In genomic region chr17:30942311-30943079, GRCh38 we compare ENCODE assay signal across 38 cellular contexts. TPM values are rescaled to one million over a fixed set of nuclear protein-coding genes. Genes with fewer than 3 reads are reported as not detected.
DNase-seq lines count a peak whose midpoint lies in the region; ATAC-seq, FAIRE-seq and TF ChIP-seq lines count a peak whose summit lies in the region.
"Had no signal": no experiment of that assay in that cellular context is flagged by ENCODE, and none has a peak within 500 bp of the region (broad histone marks: within the 10 kb centered on the region; RNA-seq: fewer than 3 reads in every experiment).

No MANE protein-coding gene starts in this region.

- H3K27me3 ChIP-seq in endodermal cell (ENCODE audit: control insufficient read depth, insufficient read depth, low read length, poor library complexity, severe bottlenecking) (no peaks in the 10 kb centered on the region), smooth muscle cell (ENCODE audit: low read depth) (no peaks in the 10 kb centered on the region), neural progenitor cell (no peaks in the 10 kb centered on the region)
- H3K27me3 ChIP-seq: hepatocyte, pancreas, suprapubic skin, upper lobe of left lung had no signal

- H3F3A ChIP-seq in smooth muscle cell (ENCODE audit: low read depth), result no peaks in the 10 kb centered on the region
- H3F3A ChIP-seq in neural progenitor cell (ENCODE audit: low read depth), result no peaks in the 10 kb centered on the region

- H3K4me3 ChIP-seq in endodermal cell (ENCODE audit: low read length) (no peak overlapping the region), smooth muscle cell (no peak overlapping the region), neural progenitor cell (no peak overlapping the region)
- H3K4me3 ChIP-seq: GM12878, hepatocyte, pancreas, suprapubic skin, upper lobe of left lung had no signal

- POLR2A ChIA-PET in activated CD4-positive, alpha-beta T cell treated with anti-CD3 and anti-CD28 coated beads for 36 hours (lab: Charles Lee), result no interaction called here
- POLR2A ChIA-PET in RWPE1 (lab: Yijun Ruan, JAX; ENCODE audit: low non-redundant PET), result no interaction called here

- H3K79me2 ChIP-seq in smooth muscle cell (ENCODE audit: low read depth) (no peaks in the 10 kb centered on the region), neural progenitor cell (ENCODE audit: low read depth) (no peaks in the 10 kb centered on the region)
- H3K79me2 ChIP-seq: hepatocyte had no signal

- H3K36me3 Mint-ChIP-seq in activated CD4-positive, alpha-beta T cell treated with anti-CD3 and anti-CD28 coated beads for 36 hours (ENCODE audit: low read depth), result no peaks in the 10 kb centered on the region
- H3K36me3 Mint-ChIP-seq in activated CD4-positive, alpha-beta T cell treated with anti-CD3 and anti-CD28 coated beads, Interleukin-2, amount 10 ng/mL, durations not matched to agents 24 days and 14 days (ENCODE audit: low read depth), result no peaks in the 10 kb centered on the region
- H3K36me3 Mint-ChIP-seq in endodermal cell (ENCODE audit: low read depth) (no peaks in the 10 kb centered on the region), neural progenitor cell (no peaks in the 10 kb centered on the region)
- H3K36me3 Mint-ChIP-seq: activated naive CD8-positive, alpha-beta T cell; CD4-positive, CD25-positive, alpha-beta regulatory T cell had no signal

- H4K20me1 ChIP-seq in smooth muscle cell (ENCODE audit: low read depth) (no peaks in the 10 kb centered on the region), neural progenitor cell (ENCODE audit: low read depth) (no peaks in the 10 kb centered on the region)

- intact Hi-C loops in activated CD4-positive, alpha-beta T cell treated with anti-CD3 and anti-CD28 coated beads for 36 hours (cut with DNase I, micrococcal nuclease), result no loop called here
- intact Hi-C loops in activated CD4-positive, alpha-beta T cell treated with anti-CD3 and anti-CD28 coated beads, Interleukin-2, amount 10 ng/mL, durations not matched to agents 24 days and 14 days (cut with micrococcal nuclease), result no loop called here

- H3K36me3 ChIP-seq in endodermal cell (ENCODE audit: control insufficient read depth, insufficient read depth, low read length) (no peaks in the 10 kb centered on the region), smooth muscle cell (ENCODE audit: low read depth) (no peaks in the 10 kb centered on the region), neural progenitor cell (no peaks in the 10 kb centered on the region)
- H3K36me3 ChIP-seq: pancreas had no signal

- H3K9ac ChIP-seq in endodermal cell (ENCODE audit: extremely low read depth, low read length, poor library complexity, severe bottlenecking) (no peak overlapping the region), smooth muscle cell (ENCODE audit: low read depth) (no peak overlapping the region), neural progenitor cell (no peak overlapping the region)

- H3K9me3 Mint-ChIP-seq in activated CD4-positive, alpha-beta T cell treated with anti-CD3 and anti-CD28 coated beads for 36 hours (ENCODE audit: low read depth), result no peaks in the 10 kb centered on the region
- H3K9me3 Mint-ChIP-seq in activated CD4-positive, alpha-beta T cell treated with anti-CD3 and anti-CD28 coated beads, Interleukin-2, amount 10 ng/mL, durations not matched to agents 24 days and 14 days, result peaks cover 6% of the 10 kb centered on the region
- H3K9me3 Mint-ChIP-seq in endodermal cell (no peaks in the 10 kb centered on the region), neural progenitor cell (no peaks in the 10 kb centered on the region)
- H3K9me3 Mint-ChIP-seq: effector memory CD8-positive, alpha-beta T cell had no signal

- H3K4me2 ChIP-seq in smooth muscle cell, result no peak overlapping the region
- no peak overlapping the region for H3K4me2 ChIP-seq in neural progenitor cell
- H3K4me2 ChIP-seq: hepatocyte had no signal

- no peak overlapping the region for H3K4me3 Mint-ChIP-seq in activated CD4-positive, alpha-beta T cell treated with anti-CD3 and anti-CD28 coated beads for 36 hours
- no peak overlapping the region for H3K4me3 Mint-ChIP-seq in activated CD4-positive, alpha-beta T cell treated with anti-CD3 and anti-CD28 coated beads, Interleukin-2, amount 10 ng/mL, durations not matched to agents 24 days and 14 days
- H3K4me3 Mint-ChIP-seq in endodermal cell (no peak overlapping the region), neural progenitor cell (no peak overlapping the region)
- H3K4me3 Mint-ChIP-seq: activated naive CD8-positive, alpha-beta T cell; CD4-positive, CD25-positive, alpha-beta regulatory T cell; effector memory CD8-positive, alpha-beta T cell; nephron progenitor cell had no signal

- H3K4me1 ChIP-seq in endodermal cell (ENCODE audit: control insufficient read depth, insufficient read depth, low read length) (no peaks in the 10 kb centered on the region), smooth muscle cell (ENCODE audit: low read depth) (no peaks in the 10 kb centered on the region), neural progenitor cell (no peaks in the 10 kb centered on the region)
- H3K4me1 ChIP-seq: pancreas, suprapubic skin, upper lobe of left lung had no signal

- H3K9me3 ChIP-seq in endodermal cell (ENCODE audit: control insufficient read depth, low read length), result no peaks in the 10 kb centered on the region
- H3K9me3 ChIP-seq in smooth muscle cell (replicated peaks; ENCODE audit: low read depth), result no peaks in the 10 kb centered on the region
- H3K9me3 ChIP-seq in neural progenitor cell (ENCODE audit: low read depth), result no peaks in the 10 kb centered on the region
- H3K9me3 ChIP-seq: pancreas, suprapubic skin, upper lobe of left lung had no signal

- H3K27ac Mint-ChIP-seq in activated CD4-positive, alpha-beta T cell treated with anti-CD3 and anti-CD28 coated beads for 36 hours, result no peak overlapping the region
- H3K27ac Mint-ChIP-seq in activated CD4-positive, alpha-beta T cell treated with anti-CD3 and anti-CD28 coated beads, Interleukin-2, amount 10 ng/mL, durations not matched to agents 24 days and 14 days, result no peak overlapping the region
- H3K27ac Mint-ChIP-seq in endodermal cell (no peak overlapping the region), neural progenitor cell (no peak overlapping the region)
- H3K27ac Mint-ChIP-seq: activated naive CD8-positive, alpha-beta T cell; effector memory CD8-positive, alpha-beta T cell; nephron progenitor cell had no signal

- peak; percentile 26 for ATAC-seq in activated CD4-positive, alpha-beta T cell treated with anti-CD3 and anti-CD28 coated beads for 36 hours
- ATAC-seq: effector memory CD8-positive, alpha-beta T cell; GM12878; left cardiac atrium; Panc1; pancreas had no signal

- TF ChIP-seq CTCF in endodermal cell (conservative IDR thresholded peaks at IDR 0.05) (peak; percentile 45), smooth muscle cell (IDR thresholded peaks at IDR 0.05; ENCODE audit: borderline replicate concordance, insufficient read depth, poor library complexity, severe bottlenecking) (peak; percentile 5), RWPE1 (conservative IDR thresholded peaks at IDR 0.05; ENCODE audit: low read depth) (no peak), neural progenitor cell (IDR thresholded peaks at IDR 0.05) (no peak)

- no peaks in the 10 kb centered on the region for H3K27me3 Mint-ChIP-seq in activated CD4-positive, alpha-beta T cell treated with anti-CD3 and anti-CD28 coated beads for 36 hours
- H3K27me3 Mint-ChIP-seq in activated CD4-positive, alpha-beta T cell treated with anti-CD3 and anti-CD28 coated beads, Interleukin-2, amount 10 ng/mL, durations not matched to agents 24 days and 14 days, result no peaks in the 10 kb centered on the region
- H3K27me3 Mint-ChIP-seq in endodermal cell (ENCODE audit: insufficient read depth), result no peaks in the 10 kb centered on the region
- peaks cover 3% of the 10 kb centered on the region for H3K27me3 Mint-ChIP-seq in neural progenitor cell (ENCODE audit: insufficient read depth, low read depth)
- H3K27me3 Mint-ChIP-seq: activated naive CD8-positive, alpha-beta T cell; CD4-positive, CD25-positive, alpha-beta regulatory T cell; effector memory CD8-positive, alpha-beta T cell had no signal

- no peak for FAIRE-seq in HTR-8/SVneo (lab: Jason Lieb, UNC)
- FAIRE-seq: frontal cortex, GM12878, GM19239, H1, pancreas, small intestine had no signal

- H3K4me1 Mint-ChIP-seq in activated CD4-positive, alpha-beta T cell treated with anti-CD3 and anti-CD28 coated beads for 36 hours, result peaks cover 2% of the 10 kb centered on the region
- peaks cover 6% of the 10 kb centered on the region for H3K4me1 Mint-ChIP-seq in activated CD4-positive, alpha-beta T cell treated with anti-CD3 and anti-CD28 coated beads, Interleukin-2, amount 10 ng/mL, durations not matched to agents 24 days and 14 days
- peaks cover under 1% of the 10 kb centered on the region for H3K4me1 Mint-ChIP-seq in endodermal cell
- no peaks in the 10 kb centered on the region for H3K4me1 Mint-ChIP-seq in neural progenitor cell
- H3K4me1 Mint-ChIP-seq: nephron progenitor cell had no signal

- whole genome bisulfite sequencing in endodermal cell (ENCODE audit: insufficient coverage in 1 of 2, insufficient read length in 1 of 2), 2 experiments, result 86 to 91% methylated on average over 2 to 4 of the region's 4 CpGs
- 68% methylated on average over 4 of the region's 4 CpGs for WGBS in smooth muscle cell (ENCODE audit: low lambda C conversion rate)

- H3K27ac ChIP-seq in endodermal cell (ENCODE audit: low read depth, low read length), result no peak overlapping the region
- H3K27ac ChIP-seq in smooth muscle cell (ENCODE audit: low read depth), result no peak overlapping the region
- H3K27ac ChIP-seq in RWPE1, result no peak overlapping the region
- H3K27ac ChIP-seq in neural progenitor cell, result no peak overlapping the region
- H3K27ac ChIP-seq: 22Rv1, hepatocyte, pancreas, suprapubic skin, upper lobe of left lung, VCaP had no signal

- H2AFZ ChIP-seq in smooth muscle cell (ENCODE audit: low read depth) (no peak overlapping the region), neural progenitor cell (replicated peaks) (no peak overlapping the region)
- H2AFZ ChIP-seq: hepatocyte had no signal

- CTCF ChIA-PET in activated CD4-positive, alpha-beta T cell treated with anti-CD3 and anti-CD28 coated beads for 36 hours (lab: Charles Lee), result interaction anchor here (1.5 kb wide), 1 partner anchor 28 kb away, joined by 3 read pairs; the partner anchor contains the start of gene RNF135
- CTCF ChIA-PET in RWPE1 (lab: Yijun Ruan, JAX), result no interaction called here

- no peak for DNase-seq in activated CD4-positive, alpha-beta T cell treated with anti-CD3 and anti-CD28 coated beads for 36 hours
- DNase-seq in activated CD4-positive, alpha-beta T cell treated with anti-CD3 and anti-CD28 coated beads, Interleukin-2, amount 10 ng/mL, durations not matched to agents 24 days and 14 days, result no peak
- DNase-seq in RPMI7951 (ENCODE audit: low read depth) (peak; percentile 19), endodermal cell (no peak), smooth muscle cell (lab: John Stamatoyannopoulos, UW; ENCODE audit: unreplicated experiment) (no peak), RWPE1 (ENCODE audit: low spot score) (no peak), neural progenitor cell (ENCODE audit: low spot score) (no peak), HTR-8/SVneo (ENCODE audit: insufficient read length, low spot score) (no peak)
- DNase-seq: activated CD4-positive, alpha-beta T cell treated with anti-CD3 and anti-CD28 coated beads for 4 hours; activated CD8-positive, alpha-beta memory T cell treated with anti-CD3 and anti-CD28 coated beads for 24 hours; activated effector memory CD4-positive, alpha-beta T cell treated with anti-CD3 and anti-CD28 coated beads, Interleukin-2, amount 50 U/mL, for 16 hours; activated T-cell treated with anti-CD3 and anti-CD28 coated beads for 4 hours; caudate nucleus; CD4-positive, CD25-positive, alpha-beta regulatory T cell; effector memory CD8-positive, alpha-beta T cell; Karpas-422; left cardiac atrium; MV-4-11; NCI-H1436; NCI-H446; NCI-H748 treated with DMSO at 0.1 percent for 48 hours; nephron progenitor cell; pancreas; SIG-M5; small intestine; stimulated activated naive CD4-positive, alpha-beta T cell treated with Interleukin-2 at 50 U/mL for 16 hours; T1000; upper lobe of left lung had no signal

RNA-seq across cellular contexts. Expression of gene ADAP2, which starts 20.8 kb away (rescaled TPM):
- total RNA-seq in activated CD4-positive, alpha-beta T cell treated with anti-CD3 and anti-CD28 coated beads for 36 hours, result 1 to 10 TPM in 1 of 2 experiments, under 1 TPM in 1; 0.72 to 1.2 TPM
- total RNA-seq in activated CD4-positive, alpha-beta T cell treated with anti-CD3 and anti-CD28 coated beads, Interleukin-2, amount 10 ng/mL, durations not matched to agents 24 days and 14 days, result 0.31 and 0.86 TPM in 2 replicates
- 0.20 TPM in 1 of 2 replicates, not detected in the other for total RNA-seq in RPMI7951 (2014; rRNA removed; shearing (Covaris generic))
- total RNA-seq in endodermal cell (1 to 10 TPM; 1.8 TPM), smooth muscle cell (0.13 and 0.22 TPM in 2 replicates), neural progenitor cell (ENCODE audit: low replicate concordance) (0.99 and 1.3 TPM in 2 replicates)
- 2.6 TPM for polyA plus RNA-seq in endodermal cell (2013, experiment 1 of 2)
- polyA plus RNA-seq in endodermal cell (2013, experiment 2 of 2), result 1.5 TPM
- 0.43 and 1.8 TPM in 2 replicates for polyA plus RNA-seq in smooth muscle cell
- polyA plus RNA-seq: CD4-positive, CD25-positive, alpha-beta regulatory T cell had no signal

RNA-seq across cellular contexts. Expression of gene RNF135, which starts 28.3 kb away (rescaled TPM):
- 1 to 10 TPM; 5.8 to 6.0 TPM for total RNA-seq in activated CD4-positive, alpha-beta T cell treated with anti-CD3 and anti-CD28 coated beads for 36 hours
- 10.2 and 10.6 TPM in 2 replicates for total RNA-seq in activated CD4-positive, alpha-beta T cell treated with anti-CD3 and anti-CD28 coated beads, Interleukin-2, amount 10 ng/mL, durations not matched to agents 24 days and 14 days
- total RNA-seq in RPMI7951 (2014; rRNA removed; shearing (Covaris generic)), result 8.4 and 10.4 TPM in 2 replicates
- total RNA-seq in endodermal cell (10 to 100 TPM; 14.8 to 20.7 TPM), smooth muscle cell (5.2 and 9.7 TPM in 2 replicates), neural progenitor cell (ENCODE audit: low replicate concordance) (4.2 and 9.8 TPM in 2 replicates)
- 7.8 TPM for polyA plus RNA-seq in endodermal cell (2013, experiment 1 of 2)
- polyA plus RNA-seq in endodermal cell (2013, experiment 2 of 2), result 7.4 TPM
- 17.9 and 25.4 TPM in 2 replicates for polyA plus RNA-seq in smooth muscle cell

RNA-seq across cellular contexts. Expression of gene TEFM, which starts 36.5 kb away (rescaled TPM):
- 10 to 100 TPM; 13.4 to 15.3 TPM for total RNA-seq in activated CD4-positive, alpha-beta T cell treated with anti-CD3 and anti-CD28 coated beads for 36 hours
- 18.9 and 19.7 TPM in 2 replicates for total RNA-seq in activated CD4-positive, alpha-beta T cell treated with anti-CD3 and anti-CD28 coated beads, Interleukin-2, amount 10 ng/mL, durations not matched to agents 24 days and 14 days
- 17.2 and 19.2 TPM in 2 replicates for total RNA-seq in RPMI7951 (2014; rRNA removed; shearing (Covaris generic))
- 10 to 100 TPM; 14.4 to 15.2 TPM for total RNA-seq in endodermal cell
- polyA plus RNA-seq in endodermal cell (2013, experiment 1 of 2), result 9.8 TPM
- 11.9 TPM for polyA plus RNA-seq in endodermal cell (2013, experiment 2 of 2)
- 4.9 and 11.4 TPM in 2 replicates for total RNA-seq in smooth muscle cell
- polyA plus RNA-seq in smooth muscle cell, result 6.1 and 11.0 TPM in 2 replicates
- total RNA-seq in neural progenitor cell (ENCODE audit: low replicate concordance), result 17.4 TPM in 2 replicates

Comparison
In these comparisons a context has a peak if more than half of its experiments do, and no peak if none do; other contexts are left out.
1. CTCF ChIP-seq: peak in endodermal cell (single experiment) and smooth muscle cell (single experiment); none in RWPE1 (single experiment) and neural progenitor cell (single experiment).